16 cellular contexts compared by ENCODE assay signal in the genomic region with DNA sequence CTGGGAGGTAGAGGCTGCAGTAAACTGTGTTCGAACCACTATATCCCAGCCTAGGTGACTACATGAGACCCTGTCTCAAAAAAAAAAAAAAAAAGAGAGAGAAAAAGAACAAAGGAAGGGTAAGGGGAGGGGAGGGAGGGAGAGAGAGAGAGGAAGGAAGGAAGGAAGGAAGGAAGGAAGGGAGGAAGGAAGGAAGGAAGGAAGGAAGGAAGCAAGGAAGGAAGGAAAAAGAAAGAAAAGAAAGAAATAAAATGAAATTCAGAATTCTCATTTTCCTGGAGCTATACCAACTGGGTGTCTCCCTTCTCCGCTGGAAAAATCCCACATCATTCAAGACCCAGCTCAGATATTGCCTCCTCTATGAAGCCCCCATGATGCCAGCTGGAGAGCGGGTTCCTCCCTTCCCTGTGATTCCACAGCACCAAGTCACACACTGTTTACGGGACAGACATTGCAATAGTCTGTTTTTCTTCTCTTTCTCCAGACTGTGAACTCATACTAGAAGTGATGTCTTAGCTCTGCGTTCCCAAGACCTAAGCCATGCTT. TPM values are rescaled to one million over a fixed set of nuclear protein-coding genes. Genes with fewer than 3 reads are reported as not detected.
DNase-seq lines count a peak whose midpoint lies in the region; ATAC-seq and TF ChIP-seq lines count a peak whose summit lies in the region.
"Had no signal": no experiment of that assay in that cellular context is flagged by ENCODE, and none has a peak within 500 bp of the region (broad histone marks: within the 10 kb centered on the region; RNA-seq: fewer than 3 reads in every experiment).

No MANE protein-coding gene starts in this region.

- ATAC-seq in CD4-positive, CD25-positive, alpha-beta regulatory T cell (ENCODE audit: low read depth in 2 of 2): no peak

- H3K4me3 Mint-ChIP-seq in CD4-positive, CD25-positive, alpha-beta regulatory T cell: peak overlapping the region in 3 of 4 donors; percentile 33 to 82 (median 74)
- peak overlapping the region in 2 of 4 donors; percentile 38 to 94 for H3K4me3 Mint-ChIP-seq in IgD-negative memory B cell

- H3K27ac ChIP-seq in A673 (ENCODE audit: low read depth, low read length, poor library complexity, severe bottlenecking): peak overlapping the region; percentile 82
- H3K27ac ChIP-seq in CD4-positive, CD25-positive, alpha-beta regulatory T cell (ENCODE audit: insufficient read depth, low read length, poor library complexity, severe bottlenecking): no peak overlapping the region
- H3K27ac ChIP-seq: C4-2B, HL-60 had no signal

- no peak overlapping the region for H3K4me3 ChIP-seq in A673 (ENCODE audit: low read depth, low read length, poor library complexity, severe bottlenecking)
- no peak overlapping the region for H3K4me3 ChIP-seq in CD4-positive, CD25-positive, alpha-beta regulatory T cell (ENCODE audit: low read depth, low read length)

- no peak overlapping the region for H3K27ac Mint-ChIP-seq in CD4-positive, CD25-positive, alpha-beta regulatory T cell
- peak overlapping the region in 2 of 3 donors; percentile 27 to 48 for H3K27ac Mint-ChIP-seq in IgD-negative memory B cell

- CTCF ChIA-PET in A673 (lab: Charles Lee): interaction anchor here (0.6 kb wide), 1 partner anchor 53 kb away, joined by 4 read pairs; no protein-coding TSS in a partner anchor

- no peaks in the 10 kb centered on the region for H3K36me3 Mint-ChIP-seq in CD4-positive, CD25-positive, alpha-beta regulatory T cell
- H3K36me3 Mint-ChIP-seq in IgD-negative memory B cell: no peaks in the 10 kb centered on the region

- peaks cover 6% of the 10 kb centered on the region for H3K36me3 ChIP-seq in A673 (ENCODE audit: insufficient read depth, low read length, poor library complexity, severe bottlenecking)
- H3K36me3 ChIP-seq in CD4-positive, CD25-positive, alpha-beta regulatory T cell (ENCODE audit: control insufficient read depth, insufficient read depth, low read length): no peaks in the 10 kb centered on the region

- intact Hi-C loops in A673 (cut with micrococcal nuclease; ENCODE audit: unreplicated experiment): loop anchor here (5.0 kb wide), 3 partner anchors 65 to 1060 kb away; a partner anchor contains a TSS

- no TSS peak for BruUV-seq in A673 (replicated peaks; lab: Mats Ljungman, UMichigan)

- TF ChIP-seq CTCF in A673 (conservative IDR thresholded peaks at IDR 0.05; ENCODE audit: low read depth, low read length): no peak

- peaks cover 0 to 25% (median 13%) of the 10 kb centered on the region in 4 donors for H3K4me1 Mint-ChIP-seq in CD4-positive, CD25-positive, alpha-beta regulatory T cell
- H3K4me1 Mint-ChIP-seq in IgD-negative memory B cell: peaks cover 5 to 21% (median 11%) of the 10 kb centered on the region in 3 donors

- no peaks in the 10 kb centered on the region for H3K9me3 ChIP-seq in A673 (ENCODE audit: low read depth, low read length, poor library complexity, severe bottlenecking)
- H3K9me3 ChIP-seq in CD4-positive, CD25-positive, alpha-beta regulatory T cell (ENCODE audit: control insufficient read depth in 2 of 2, low read length in 2 of 2): no peaks in the 10 kb centered on the region
- H3K9me3 ChIP-seq: BE2C had no signal

- peaks cover 50% of the 10 kb centered on the region for H3K4me1 ChIP-seq in A673 (ENCODE audit: insufficient read depth, low read length, poor library complexity, severe bottlenecking)
- peaks cover 23% of the 10 kb centered on the region for H3K4me1 ChIP-seq in CD4-positive, CD25-positive, alpha-beta regulatory T cell (ENCODE audit: control insufficient read depth, insufficient read depth, low read length, poor library complexity, severe bottlenecking)
- H3K4me1 ChIP-seq: BE2C had no signal

- peaks cover 30% of the 10 kb centered on the region for H3K27me3 Mint-ChIP-seq in CD4-positive, CD25-positive, alpha-beta regulatory T cell
- peaks cover 27% of the 10 kb centered on the region for H3K27me3 Mint-ChIP-seq in IgD-negative memory B cell

- H3K27me3 ChIP-seq in A673 (replicated peaks; ENCODE audit: insufficient read depth, low read depth, low read length, poor library complexity): no peaks in the 10 kb centered on the region
- H3K27me3 ChIP-seq in CD4-positive, CD25-positive, alpha-beta regulatory T cell (ENCODE audit: control insufficient read depth, insufficient read depth, low read length): no peaks in the 10 kb centered on the region

- POLR2A ChIA-PET in A673 (lab: Charles Lee; ENCODE audit: low non-redundant PET): interaction anchor here (0.6 to 0.7 kb wide), 2 partner anchors 149 to 583 kb away, joined by 3 to 9 read pairs; no protein-coding TSS in a partner anchor

- no peaks in the 10 kb centered on the region for H3K9me3 Mint-ChIP-seq in CD4-positive, CD25-positive, alpha-beta regulatory T cell
- peaks cover 0 to 2% (median 0%) of the 10 kb centered on the region in 3 donors for H3K9me3 Mint-ChIP-seq in IgD-negative memory B cell
- H3K9me3 Mint-ChIP-seq: H9 had no signal

- DNase-seq in A673 (ENCODE audit: low spot score) (peak; percentile 92), hepatic stellate cell (ENCODE audit: low spot score) (peak; percentile 9), occipital lobe (lab: John Stamatoyannopoulos, UW) (no peak), cerebellum (ENCODE audit: low spot score) (no peak), globus pallidus (ENCODE audit: low spot score) (no peak)
- DNase-seq in CD4-positive, CD25-positive, alpha-beta regulatory T cell: no peak
- DNase-seq in activated CD4-positive, alpha-beta T cell treated with anti-CD3 and anti-CD28 coated beads, Interleukin-2, amount 50 U/mL, for 48 hours: no peak
- DNase-seq: BE2C, Calu3, DMS 273 treated with DMSO at 0.1 percent for 48 hours, GOT3, H9, KG1 had no signal

RNA-seq across cellular contexts. Expression of a gene that starts 3.0 kb away (rescaled TPM):
- 104 and 113 TPM in 2 replicates for total RNA-seq in A673 (2021)
- 62.6 TPM for total RNA-seq in CD4-positive, CD25-positive, alpha-beta regulatory T cell
- polyA plus RNA-seq in CD4-positive, CD25-positive, alpha-beta regulatory T cell: 10 to 100 TPM in 2 of 4 donors, 1 to 10 TPM in 2; 7.9 to 13.8 (median 10.0) TPM
- polyA plus RNA-seq in IgD-negative memory B cell: 13.7 TPM
- total RNA-seq in occipital lobe: 34.2 TPM
- total RNA-seq in cerebellum: 45.7 TPM

Comparison
In these comparisons a context has a peak if more than half of its experiments do, and no peak if none do; other contexts are left out.
1. DNase-seq: peak in A673 (single experiment) and hepatic stellate cell (single experiment); none in CD4-positive, CD25-positive, alpha-beta regulatory T cell (0 of 3), occipital lobe (single experiment), cerebellum (single experiment), activated CD4-positive, alpha-beta T cell treated with anti-CD3 and anti-CD28 coated beads, Interleukin-2, amount 50 U/mL, for 48 hours (0 of 2) and globus pallidus (single experiment).
2. H3K27ac Mint-ChIP-seq: peak in IgD-negative memory B cell (2 of 3); none in CD4-positive, CD25-positive, alpha-beta regulatory T cell (0 of 3).